In the genomic region with DNA sequence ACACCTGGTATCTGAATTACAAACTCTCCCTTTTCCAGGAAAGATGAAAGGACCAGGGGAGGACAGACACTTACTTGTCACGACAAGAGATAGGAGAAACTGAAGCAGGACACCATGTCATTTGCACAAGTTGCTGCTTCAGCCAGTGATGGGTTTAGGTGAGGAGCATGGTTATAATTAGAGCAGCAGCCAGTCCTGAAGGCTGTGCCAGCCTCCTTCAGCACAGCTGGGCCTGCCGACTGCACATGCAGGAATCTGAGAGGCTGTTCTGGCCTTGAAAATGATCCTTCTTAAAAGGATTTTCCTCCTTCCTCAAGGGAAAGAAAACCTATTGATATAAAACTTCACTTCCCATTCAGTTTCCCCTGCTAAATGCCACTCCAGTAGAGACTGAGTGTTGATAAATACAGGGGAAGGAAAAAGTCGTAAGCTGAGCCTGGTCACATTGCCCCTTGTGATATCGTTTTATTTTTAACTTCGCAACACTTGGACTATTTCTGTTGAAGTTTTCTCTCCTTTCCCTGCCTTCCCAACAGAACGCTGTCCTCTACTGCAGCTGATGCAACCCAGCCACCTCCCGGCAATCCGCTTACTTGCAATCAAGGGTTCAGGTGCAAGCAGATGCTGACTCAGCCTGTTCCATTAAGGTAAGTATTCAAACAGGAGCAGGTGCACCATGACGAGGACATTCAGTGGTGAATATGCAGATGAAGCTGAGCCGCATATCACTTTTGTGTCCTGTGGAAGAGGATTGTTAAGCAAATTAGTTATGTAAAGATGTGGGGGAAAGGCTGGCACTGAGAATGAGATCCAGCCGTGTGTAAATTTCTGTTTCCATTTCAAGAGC, we compare ENCODE assay signal across 8 cellular contexts. TPM values are rescaled to one million over a fixed set of nuclear protein-coding genes. Genes with fewer than 3 reads are reported as not detected.
A peak's percentile ranks its signal among the peaks of the same experiment; 100 is the strongest.
DNase-seq lines count a peak whose midpoint lies in the region; ATAC-seq and TF ChIP-seq lines count a peak whose summit lies in the region.

A gene with protein sequence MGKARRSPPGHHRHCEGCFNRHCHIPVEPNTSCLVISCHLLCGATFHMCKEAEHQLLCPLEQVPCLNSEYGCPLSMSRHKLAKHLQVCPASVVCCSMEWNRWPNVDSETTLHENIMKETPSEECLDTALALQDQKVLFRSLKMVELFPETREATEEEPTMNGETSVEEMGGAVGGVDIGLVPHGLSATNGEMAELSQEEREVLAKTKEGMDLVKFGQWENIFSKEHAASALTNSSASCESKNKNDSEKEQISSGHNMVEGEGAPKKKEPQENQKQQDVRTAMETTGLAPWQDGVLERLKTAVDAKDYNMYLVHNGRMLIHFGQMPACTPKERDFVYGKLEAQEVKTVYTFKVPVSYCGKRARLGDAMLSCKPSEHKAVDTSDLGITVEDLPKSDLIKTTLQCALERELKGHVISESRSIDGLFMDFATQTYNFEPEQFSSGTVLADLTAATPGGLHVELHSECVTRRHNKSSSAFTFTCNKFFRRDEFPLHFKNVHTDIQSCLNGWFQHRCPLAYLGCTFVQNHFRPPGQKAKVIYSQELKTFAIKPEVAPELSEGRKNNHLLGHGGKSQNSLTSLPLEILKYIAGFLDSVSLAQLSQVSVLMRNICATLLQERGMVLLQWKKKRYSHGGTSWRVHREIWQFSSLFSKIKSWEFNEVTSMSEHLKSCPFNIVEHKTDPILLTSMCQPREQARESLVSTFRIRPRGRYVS (plus strand): TSS at position 524 of the 847 bp plus-strand sequence. CDS start 27,197 bp downstream, outside the sequence.

- intact Hi-C loops in Caco-2 (cut with micrococcal nuclease; ENCODE audit: unreplicated experiment) = no loop called here

- no peaks in the 10 kb centered on the region for H3K4me1 Mint-ChIP-seq in Caco-2 (ENCODE audit: low read depth, unreplicated experiment)

- no peaks in the 10 kb centered on the region for H3K9me3 Mint-ChIP-seq in Caco-2 (ENCODE audit: unreplicated experiment)

- DNase-seq in DMS153 treated with DMSO at 0.1 percent for 48 hours (lab: John Stamatoyannopoulos, UW; ENCODE audit: unreplicated experiment) = peak; percentile 44
- DNase-seq in NT2/D1 (ENCODE audit: low read depth, low spot score) = peak; percentile 87
- no peak for DNase-seq in T-helper 9 cell
- DNase-seq in Caco-2 = no peak

- H3K4me3 Mint-ChIP-seq in Caco-2 (ENCODE audit: unreplicated experiment) = no peak within 1 kb of the TSS

- no peaks in the 10 kb centered on the region for H3K9me3 ChIP-seq in NT2/D1 (ENCODE audit: insufficient read depth, low read length)
- H3K9me3 ChIP-seq in iPS-18a (ENCODE audit: control insufficient read depth, low read depth, low read length) = no peaks in the 10 kb centered on the region
- no peaks in the 10 kb centered on the region for H3K9me3 ChIP-seq in Caco-2

- no peaks in the 10 kb centered on the region for H3K27me3 Mint-ChIP-seq in Caco-2 (ENCODE audit: insufficient read depth, unreplicated experiment)

- ATAC-seq in HG02885 (IDR thresholded peaks at IDR 0.05; ENCODE audit: poor library complexity, unreplicated experiment) (peak; percentile 59), GM18511 (IDR thresholded peaks at IDR 0.05; ENCODE audit: unreplicated experiment) (no peak), HG03135 (IDR thresholded peaks at IDR 0.05; ENCODE audit: unreplicated experiment) (no peak)

- H3K27me3 ChIP-seq in NT2/D1 (ENCODE audit: insufficient read depth, insufficient read length) (no peaks in the 10 kb centered on the region), iPS-18a (ENCODE audit: control insufficient read depth, insufficient read depth, low read length) (no peaks in the 10 kb centered on the region), Caco-2 (replicated peaks; ENCODE audit: control insufficient read depth, insufficient read depth, low read length) (no peaks in the 10 kb centered on the region)

- peak within 1 kb of the TSS; percentile 96 for H3K27ac ChIP-seq in iPS-18a (ENCODE audit: low read length)

- H3K36me3 ChIP-seq in NT2/D1 (ENCODE audit: insufficient read depth, insufficient read length, low read length) (no peaks in the 10 kb centered on the region), iPS-18a (ENCODE audit: control insufficient read depth, low read depth, low read length) (no peaks in the 10 kb centered on the region), Caco-2 (ENCODE audit: control insufficient read depth, insufficient read depth, low read length) (no peaks in the 10 kb centered on the region)

- no peak within 1 kb of the TSS for H3K27ac Mint-ChIP-seq in Caco-2 (ENCODE audit: unreplicated experiment)

- H3K4me3 ChIP-seq in NT2/D1 (ENCODE audit: insufficient read length, low read depth) = no peak within 1 kb of the TSS
- H3K4me3 ChIP-seq in iPS-18a (ENCODE audit: low read length) = peak within 1 kb of the TSS; percentile 43
- no peak within 1 kb of the TSS for H3K4me3 ChIP-seq in Caco-2 (ENCODE audit: low read depth, low read length)

- BruUV-seq in Caco-2 (replicated peaks; lab: Mats Ljungman, UMichigan) = no TSS peak

- no peaks in the 10 kb centered on the region for H3K36me3 Mint-ChIP-seq in Caco-2 (ENCODE audit: insufficient read depth, unreplicated experiment)

- TF ChIP-seq CTCF in Caco-2 (IDR thresholded peaks at IDR 0.05; ENCODE audit: insufficient read depth in 1 of 2, low read depth in 1 of 2, low read length in 1 of 2, severe bottlenecking in 1 of 2, unreplicated experiment in 1 of 2) = no peak

- H3K9ac ChIP-seq in NT2/D1 (ENCODE audit: insufficient read length, low read depth) (peak within 1 kb of the TSS; percentile 2), iPS-18a (ENCODE audit: low read length) (peak within 1 kb of the TSS; percentile 85)

- H3K4me1 ChIP-seq in NT2/D1 (ENCODE audit: insufficient read depth, insufficient read length) (no peaks in the 10 kb centered on the region), iPS-18a (ENCODE audit: control insufficient read depth, low read depth, low read length) (peaks cover 43% of the 10 kb centered on the region), Caco-2 (no peaks in the 10 kb centered on the region)

- POLR2A ChIA-PET in Caco-2 (lab: Charles Lee) = no interaction called here

- CTCF ChIA-PET in Caco-2 (lab: Charles Lee) = no interaction called here

RNA-seq across cellular contexts. Expression of the gene that starts here (rescaled TPM):
- total RNA-seq in Caco-2 (2022) = not detected in 2 replicates

Comparison
In these comparisons a context has a peak if more than half of its experiments do, and no peak if none do; other contexts are left out.
1. DNase-seq: peak in DMS153 treated with DMSO at 0.1 percent for 48 hours (single experiment) and NT2/D1 (single experiment); none in T-helper 9 cell (single experiment) and Caco-2 (0 of 2).